9 cellular contexts compared by ENCODE assay signal in the genomic region with DNA sequence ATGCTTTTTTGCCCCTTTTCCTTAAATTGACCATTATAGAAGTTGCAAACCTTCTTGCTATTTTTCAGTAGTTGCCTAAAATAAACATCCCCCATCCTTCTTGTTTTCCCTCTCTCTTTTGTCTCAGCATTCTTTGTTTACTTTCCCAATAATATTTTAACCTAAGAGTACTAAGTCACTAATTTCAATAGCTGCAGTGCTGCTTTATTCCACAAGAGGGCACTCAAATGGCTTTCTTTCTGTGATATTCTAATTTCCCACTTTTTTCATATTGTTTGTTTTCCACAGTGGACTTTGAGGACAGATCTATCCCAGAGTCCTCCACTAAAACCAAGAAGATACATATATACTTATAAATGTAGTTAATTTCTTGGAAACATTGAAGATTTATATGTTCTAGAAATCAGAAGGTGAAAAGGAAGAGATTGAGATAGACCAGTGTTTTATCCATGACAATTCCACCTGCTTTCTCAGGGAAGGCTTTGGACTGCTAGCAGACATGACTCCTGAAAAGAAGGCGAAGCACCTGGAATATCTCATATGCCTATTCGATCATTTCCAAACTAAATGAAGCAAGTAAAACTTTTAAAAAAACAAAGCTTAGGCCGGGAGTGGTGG.
DNase-seq lines count a peak whose midpoint lies in the region; ATAC-seq, FAIRE-seq and TF ChIP-seq lines count a peak whose summit lies in the region.
"Had no signal": no experiment of that assay in that cellular context is flagged by ENCODE, and none has a peak within 500 bp of the region (broad histone marks: within the 10 kb centered on the region; RNA-seq: fewer than 3 reads in every experiment).

No MANE protein-coding gene starts in this region.

- H3K27me3 ChIP-seq in KMS-11 (ENCODE audit: insufficient read depth, low read depth) = no peaks in the 10 kb centered on the region
- H3K27me3 ChIP-seq in astrocyte (ENCODE audit: insufficient read depth, low read length) = no peaks in the 10 kb centered on the region
- H3K27me3 ChIP-seq in HepG2 (ENCODE audit: control insufficient read depth in 1 of 2, insufficient read depth in 2 of 2, low read length in 2 of 2) = no peaks in the 10 kb centered on the region

- 27% methylated on average over 3 of the region's 3 CpGs for WGBS in HepG2 (ENCODE audit: low lambda C conversion rate)

- no peak overlapping the region for H3K4me3 Mint-ChIP-seq in astrocyte (ENCODE audit: unreplicated experiment)
- H3K4me3 Mint-ChIP-seq: T-helper 1 cell treated with Interleukin-12 subunit alpha and Interleukin-12 subunit beta and Interleukin-4 antibody, amounts not matched to agents 30 μg/mL and 1 μg/mL, for 36 hours had no signal

- CTCF ChIA-PET in HepG2 (lab: Yijun Ruan, JAX; ENCODE audit: low intra/inter-chr PET ratio, low total read pairs) = interaction anchor here (1.7 kb wide), 1 partner anchor 1042 kb away, joined by 8 read pairs; no protein-coding TSS in a partner anchor

- no peak for TF ChIP-seq EP300 in HepG2 (IDR thresholded peaks at IDR 0.05; ENCODE audit: low read depth in 2 of 2, low read length in 2 of 2)
- TF ChIP-seq EP300 in HepG2 (CRISPR knock-in tag; IDR thresholded peaks at IDR 0.05; ENCODE audit: borderline replicate concordance) = no peak

- no peaks in the 10 kb centered on the region for H3K36me3 Mint-ChIP-seq in astrocyte (ENCODE audit: low read depth, unreplicated experiment)

- TF ChIP-seq CTCF in KMS-11 (conservative IDR thresholded peaks at IDR 0.05; ENCODE audit: low read depth, low read length) (peak; percentile 95), astrocyte (IDR thresholded peaks at IDR 0.05; ENCODE audit: insufficient read depth, low read depth, low read length) (peak; percentile 92), HepG2 (CRISPR knock-in tag; IDR thresholded peaks at IDR 0.05) (peak; percentile 37)

- intact Hi-C loops in HepG2 (cut with micrococcal nuclease; ENCODE audit: unreplicated experiment) = no loop called here

- FAIRE-seq in astrocyte (lab: Jason Lieb, UNC) = no peak
- FAIRE-seq in HepG2 (lab: Jason Lieb, UNC) = no peak

- H2AFZ ChIP-seq in KMS-11 (ENCODE audit: low read depth) (no peak overlapping the region), astrocyte (ENCODE audit: low read depth, low read length) (no peak overlapping the region), HepG2 (ENCODE audit: low read length) (no peak overlapping the region)

- H3K9me3 ChIP-seq in astrocyte (ENCODE audit: insufficient read depth, low read depth, low read length) = no peaks in the 10 kb centered on the region
- peaks cover 61% of the 10 kb centered on the region for H3K9me3 ChIP-seq in HepG2 (ENCODE audit: low read length)

- no TSS peak for BruUV-seq in HepG2 (replicated peaks; lab: Mats Ljungman, UMichigan)

- no peak for TF ChIP-seq POLR2A in HepG2 (IDR thresholded peaks at IDR 0.05; ENCODE audit: insufficient read depth in 1 of 2, low read depth in 2 of 2, low read length in 2 of 2)

- in situ Hi-C loops in HepG2 (cut with HindIII; ENCODE audit: extremely low pct_ligation_motif_present, low pct_unique_long_range_greater_than_20kb) = loop anchor here (25.0 kb wide), 1 partner anchor 1043 kb away; no protein-coding TSS in a partner anchor

- H3K27ac ChIP-seq in KMS-11 (no peak overlapping the region), astrocyte (ENCODE audit: low read depth, low read length) (no peak overlapping the region), HepG2 (ENCODE audit: extremely low read length, insufficient read depth, low read length) (no peak overlapping the region)

- DNase-seq in DMS53 (lab: John Stamatoyannopoulos, UW) = peak; percentile 52
- no peak for DNase-seq in astrocyte (ENCODE audit: low read depth)
- peak; percentile 1 for DNase-seq in HepG2 (ENCODE audit: low spot score)
- no peak for DNase-seq in NCI-H2171 (lab: John Stamatoyannopoulos, UW)
- no peak for DNase-seq in T-helper 1 cell
- DNase-seq in midbrain (lab: John Stamatoyannopoulos, UW) = no peak

- no peaks in the 10 kb centered on the region for H4K20me1 ChIP-seq in KMS-11 (ENCODE audit: insufficient read depth)
- no peaks in the 10 kb centered on the region for H4K20me1 ChIP-seq in astrocyte (ENCODE audit: insufficient read depth, low read length)
- H4K20me1 ChIP-seq in HepG2 (ENCODE audit: insufficient read depth, low read length) = no peaks in the 10 kb centered on the region

- H3K4me1 ChIP-seq in KMS-11 (ENCODE audit: low read depth, poor library complexity, severe bottlenecking) (no peaks in the 10 kb centered on the region), astrocyte (ENCODE audit: insufficient read depth, low read length) (no peaks in the 10 kb centered on the region), HepG2 (ENCODE audit: insufficient read depth, low read length) (no peaks in the 10 kb centered on the region)

- no peaks in the 10 kb centered on the region for H3K9me3 Mint-ChIP-seq in astrocyte (ENCODE audit: unreplicated experiment)
- H3K9me3 Mint-ChIP-seq: T-helper 1 cell treated with Interleukin-12 subunit alpha and Interleukin-12 subunit beta and Interleukin-4 antibody, amounts not matched to agents 30 μg/mL and 1 μg/mL, for 36 hours had no signal

- no peak overlapping the region for H3K4me2 ChIP-seq in KMS-11
- no peak overlapping the region for H3K4me2 ChIP-seq in astrocyte (ENCODE audit: low read length)
- no peak overlapping the region for H3K4me2 ChIP-seq in HepG2 (ENCODE audit: low read depth, low read length)

- no peak for TF ChIP-seq RAD21 in HepG2 (CRISPR knock-in tag; IDR thresholded peaks at IDR 0.05)

- H3K36me3 ChIP-seq in KMS-11 (ENCODE audit: insufficient read depth) (no peaks in the 10 kb centered on the region), astrocyte (ENCODE audit: insufficient read depth, low read length) (no peaks in the 10 kb centered on the region), HepG2 (replicated peaks in 1 of 2; ENCODE audit: control insufficient read depth in 1 of 2, insufficient read depth in 2 of 2, low read length in 2 of 2) (no peaks in the 10 kb centered on the region)

- H3K79me2 ChIP-seq in KMS-11 (ENCODE audit: insufficient read depth, low read depth) = no peaks in the 10 kb centered on the region
- no peaks in the 10 kb centered on the region for H3K79me2 ChIP-seq in astrocyte (ENCODE audit: insufficient read depth, low read length)
- no peaks in the 10 kb centered on the region for H3K79me2 ChIP-seq in HepG2 (ENCODE audit: insufficient read depth, low read length)

- POLR2A ChIA-PET in HepG2 (lab: Yijun Ruan, JAX) = no interaction called here

- H3K9ac ChIP-seq in KMS-11 (no peak overlapping the region), astrocyte (ENCODE audit: low read length) (no peak overlapping the region), HepG2 (ENCODE audit: insufficient read depth, low read depth, low read length) (no peak overlapping the region)

- no peak overlapping the region for H3K27ac Mint-ChIP-seq in astrocyte (ENCODE audit: unreplicated experiment)
- H3K27ac Mint-ChIP-seq: T-helper 1 cell treated with Interleukin-12 subunit alpha and Interleukin-12 subunit beta and Interleukin-4 antibody, amounts not matched to agents 30 μg/mL and 1 μg/mL, for 36 hours had no signal

- H3K27me3 Mint-ChIP-seq in astrocyte (ENCODE audit: low read depth, unreplicated experiment) = no peaks in the 10 kb centered on the region

- ATAC-seq in HepG2 (no peak), GM19463 (IDR thresholded peaks at IDR 0.05; ENCODE audit: unreplicated experiment) (no peak)

- no peak overlapping the region for H3K4me3 ChIP-seq in KMS-11 (IDR thresholded peaks at IDR 0.05; ENCODE audit: insufficient read depth, low read depth, low read length)
- no peak overlapping the region for H3K4me3 ChIP-seq in astrocyte (ENCODE audit: insufficient read depth, low read depth, low read length)
- H3K4me3 ChIP-seq in HepG2 (replicated peaks in 1 of 3; ENCODE audit: insufficient read depth in 1 of 3, low read depth in 2 of 3, low read length in 3 of 3) = no peak overlapping the region

- no peaks in the 10 kb centered on the region for H3K4me1 Mint-ChIP-seq in astrocyte (ENCODE audit: low read depth, unreplicated experiment)

TF ChIP-seq in HepG2, 621 proteins besides CTCF, POLR2A, EP300 and RAD21 (continues in another document):
- TF ChIP-seq STAG1 (CRISPR knock-in tag; IDR thresholded peaks at IDR 0.05) = peak; percentile 11; the same call in 1 of the 2 replicates
- TF ChIP-seq ZNF562 (CRISPR knock-in tag; IDR thresholded peaks at IDR 0.05; ENCODE audit: borderline replicate concordance) = no peak
- no peak for TF ChIP-seq ZBED4 (CRISPR knock-in tag; IDR thresholded peaks at IDR 0.05; ENCODE audit: borderline replicate concordance)
- TF ChIP-seq SCMH1 (CRISPR knock-in tag; IDR thresholded peaks at IDR 0.05; ENCODE audit: borderline replicate concordance) = no peak

Comparison
In these comparisons a context has a peak if more than half of its experiments do, and no peak if none do; other contexts are left out.
1. DNase-seq: peak in DMS53 (single experiment) and HepG2 (single experiment); none in astrocyte (single experiment), NCI-H2171 (single experiment), T-helper 1 cell (0 of 5) and midbrain (single experiment).
2. CTCF ChIP-seq: peak in every context shown above with its lines; median percentile 95 in KMS-11; 92 in astrocyte; 37 in HepG2.